7 cellular contexts compared by ENCODE assay signal in genomic region chr17:7589204-7589868, GRCh38. TPM values are rescaled to one million over a fixed set of nuclear protein-coding genes. Genes with fewer than 3 reads are reported as not detected.
DNase-seq lines count a peak whose midpoint lies in the region; ATAC-seq and TF ChIP-seq lines count a peak whose summit lies in the region.

No MANE protein-coding gene starts in this region.

- no peak overlapping the region for H2BK20ac ChIP-seq in H9 (ENCODE audit: low read depth, low read length, poor library complexity, severe bottlenecking)

- peak overlapping the region; percentile 87 for H2BK15ac ChIP-seq in H9 (ENCODE audit: low read depth, low read length)

- peak overlapping the region; percentile 20 for H3K56ac ChIP-seq in H9 (ENCODE audit: insufficient read length, low read depth, low read length)

- H3K27ac Mint-ChIP-seq in H9 (peak overlapping the region in 2 of 3 experiments; percentile 65 to 83; a peak in 2 of 7 replicates), activated B cell treated with CpG ODN at 0.5 μM for 24 hours (no peak overlapping the region)

- TF ChIP-seq POLR2A in gastrocnemius medialis (IDR thresholded peaks at IDR 0.05) = no peak

- peak; percentile 89 for TF ChIP-seq CTCF in H9 (conservative IDR thresholded peaks at IDR 0.05)
- peak; percentile 44 for TF ChIP-seq CTCF in activated B cell treated with CpG ODN at 0.5 μM for 24 hours (IDR thresholded peaks at IDR 0.05)
- peak; percentile 79 to 94 (median 92) for TF ChIP-seq CTCF in gastrocnemius medialis (IDR thresholded peaks at IDR 0.05 in 4 of 5, conservative IDR thresholded peaks at IDR 0.05 in 1 of 5)

- in situ Hi-C loops in gastrocnemius medialis (cut with MboI; ENCODE audit: low sequenced_read_pairs in 4 of 4) = no loop called here

- CTCF ChIA-PET in activated B cell treated with CpG ODN at 0.5 μM for 24 hours (lab: Charles Lee) = interaction anchor here (0.6 to 3.3 kb wide), 30 partner anchors 9 to 543 kb away, joined by 3 to 38 read pairs (median 4); partner anchors contain the start of genes CD68, FXR2, NEURL4 and SAT2

- H4K91ac ChIP-seq in H9 (ENCODE audit: insufficient read length, low read depth, low read length) = no peak overlapping the region

- no peak overlapping the region for H2AFZ ChIP-seq in H9 (ENCODE audit: low read length)

- ATAC-seq in activated B cell treated with CpG ODN at 0.5 μM for 24 hours (ENCODE audit: low read depth) (peak; percentile 89), gastrocnemius medialis (peak; percentile 77 to 79), HG02981 (IDR thresholded peaks at IDR 0.05; ENCODE audit: unreplicated experiment) (no peak), GM21825 (IDR thresholded peaks at IDR 0.05; ENCODE audit: unreplicated experiment) (no peak)

- H3K4me1 Mint-ChIP-seq in H9 (peaks cover 25 to 56% of the 10 kb centered on the region in 2 experiments), activated B cell treated with CpG ODN at 0.5 μM for 24 hours (peaks cover 13% of the 10 kb centered on the region)

- H3K79me1 ChIP-seq in H9 (ENCODE audit: insufficient read depth, low read depth, low read length, poor library complexity, severe bottlenecking) = no peaks in the 10 kb centered on the region

- H3K4me1 ChIP-seq in H9 (ENCODE audit: insufficient read depth, low read length) = no peaks in the 10 kb centered on the region; the same call in 1 of the 2 replicates
- peaks cover 23 to 36% of the 10 kb centered on the region in 2 donors for H3K4me1 ChIP-seq in gastrocnemius medialis

- POLR2A ChIA-PET in activated B cell treated with CpG ODN at 0.5 μM for 24 hours (lab: Charles Lee) = interaction anchor here (0.6 to 2.4 kb wide), 16 partner anchors 10 to 544 kb away, joined by 3 to 17 read pairs (median 4); partner anchors contain the start of genes CD68, FXR2, POLR2A and SAT2

- H3K18ac ChIP-seq in H9 (ENCODE audit: insufficient read length, low read depth, low read length) = peak overlapping the region; percentile 34

- H3K9ac ChIP-seq in H9 (ENCODE audit: extremely low read depth, insufficient read length, low read length) = peak overlapping the region; percentile 70

- H3K4me3 Mint-ChIP-seq in H9 (peak overlapping the region in 1 of 2 experiments; percentile 48; a peak in 2 of 5 replicates), activated B cell treated with CpG ODN at 0.5 μM for 24 hours (no peak overlapping the region)

- H2AK5ac ChIP-seq in H9 (ENCODE audit: insufficient read length, low read length) = no peak overlapping the region

- H3K9me3 Mint-ChIP-seq in H9 (no peaks in the 10 kb centered on the region), activated B cell treated with CpG ODN at 0.5 μM for 24 hours (no peaks in the 10 kb centered on the region)

- H3K23ac ChIP-seq in H9 (ENCODE audit: insufficient read length, low read depth, low read length) = no peak overlapping the region

- peak overlapping the region; percentile 42 to 59 (median 50) for H3K4me3 ChIP-seq in gastrocnemius medialis

- H3K27ac ChIP-seq in H9 (ENCODE audit: insufficient read length, low read depth, low read length) (no peak overlapping the region), gastrocnemius medialis (peak overlapping the region; percentile 64 to 81 (median 78))

- H3K27me3 ChIP-seq in H9 (ENCODE audit: insufficient read depth, low read length) (no peaks in the 10 kb centered on the region), gastrocnemius medialis (no peaks in the 10 kb centered on the region)

- H3K23me2 ChIP-seq in H9 (ENCODE audit: insufficient read length, low read depth, low read length, poor library complexity, severe bottlenecking) = peaks cover 10% of the 10 kb centered on the region

- intact Hi-C loops in activated B cell treated with CpG ODN at 0.5 μM for 24 hours (cut with micrococcal nuclease) = loop anchor here (1.0 to 10.0 kb wide), 4 partner anchors 28 to 545 kb away; partner anchors contain the start of genes SENP3 and SLC16A11
- intact Hi-C loops in gastrocnemius medialis (cut with DNase I; ENCODE audit: low total_unique reads) = loop anchor here (2.0 kb wide), 1 partner anchor 29 kb away; the partner anchor contains the start of gene SENP3

- peak overlapping the region; percentile 89 for H3K14ac ChIP-seq in H9 (ENCODE audit: insufficient read depth, low read length)

- DNase-seq in H9 (peak; percentile 93), activated B cell treated with CpG ODN at 0.5 μM for 24 hours (peak; percentile 66), cerebellar cortex (ENCODE audit: low spot score) (peak; percentile 92), iPS-NIHi7 (ENCODE audit: extremely low spot score) (peak; percentile 85), gastrocnemius medialis (peak; percentile 56 to 87)

- H3K36me3 Mint-ChIP-seq in H9 (ENCODE audit: insufficient read depth in 1 of 3, low read depth in 3 of 3) (peaks cover 27 to 62% (median 53%) of the 10 kb centered on the region in 3 experiments), activated B cell treated with CpG ODN at 0.5 μM for 24 hours (ENCODE audit: low read depth) (peaks cover 56% of the 10 kb centered on the region)

- no peak overlapping the region for H2BK12ac ChIP-seq in H9 (ENCODE audit: insufficient read length, low read depth, low read length)

- H4K8ac ChIP-seq in H9 (replicated peaks; ENCODE audit: insufficient read length, low read depth, low read length) = no peak overlapping the region

- H3K4ac ChIP-seq in H9 (ENCODE audit: low read depth, low read length) = no peak overlapping the region; the same call in 1 of the 2 replicates

- no peaks in the 10 kb centered on the region for H4K20me1 ChIP-seq in H9 (ENCODE audit: control insufficient read depth, insufficient read depth, insufficient read length)

- H2BK120ac ChIP-seq in H9 (ENCODE audit: low read depth, low read length, poor library complexity, severe bottlenecking) = no peak overlapping the region

- no peak overlapping the region for H4K5ac ChIP-seq in H9 (ENCODE audit: insufficient read length, low read depth, low read length)

- no peak overlapping the region for H2BK5ac ChIP-seq in H9 (ENCODE audit: insufficient read length, low read length)

- H3K36me3 ChIP-seq in gastrocnemius medialis = peaks cover 0 to 57% of the 10 kb centered on the region in 2 donors

- H3K79me2 ChIP-seq in H9 (ENCODE audit: insufficient read depth, low read length) = no peaks in the 10 kb centered on the region

- H3T11ph ChIP-seq in H9 (ENCODE audit: low read length) = no peak overlapping the region

- no peaks in the 10 kb centered on the region for H3K9me3 ChIP-seq in H9 (ENCODE audit: control insufficient read depth, low read depth, low read length)
- H3K9me3 ChIP-seq in gastrocnemius medialis = no peaks in the 10 kb centered on the region

- WGBS in H9 (ENCODE audit: extremely low coverage, insufficient read length, low lambda C conversion rate) = no CpG with 5 or more reads among the region's 56 CpGs

- H3K27me3 Mint-ChIP-seq in H9 (ENCODE audit: low read depth) = no peaks in the 10 kb centered on the region
- no peaks in the 10 kb centered on the region for H3K27me3 Mint-ChIP-seq in activated B cell treated with CpG ODN at 0.5 μM for 24 hours

- H3K4me2 ChIP-seq in H9 (ENCODE audit: insufficient read depth, insufficient read length, low read length) = peak overlapping the region; percentile 91

RNA-seq across cellular contexts. Expression of gene SOX15, which starts 0.6 kb away (rescaled TPM):
- total RNA-seq in H9 (2021) = 7.7 TPM in 2 replicates
- total RNA-seq in activated B cell treated with CpG ODN at 0.5 μM for 24 hours = 0.24 and 0.64 TPM in 2 replicates
- total RNA-seq in gastrocnemius medialis = 1 to 10 TPM in 2 of 4 donors, under 1 TPM in 1, not detected in 1; 0.66 to 1.3 (median 1.1) TPM

RNA-seq across cellular contexts. Expression of gene MPDU1, which starts 5.7 kb away (rescaled TPM):
- total RNA-seq in H9 (2021) = 73.1 and 76.1 TPM in 2 replicates
- total RNA-seq in activated B cell treated with CpG ODN at 0.5 μM for 24 hours = 50.7 and 58.9 TPM in 2 replicates
- 100 to 1,000 TPM in 2 of 4 donors, 10 to 100 TPM in 2; 55.9 to 157 (median 101) TPM for total RNA-seq in gastrocnemius medialis

RNA-seq across cellular contexts. Expression of gene CD68, which starts 9.9 kb away (rescaled TPM):
- total RNA-seq in H9 (2021) (0.37 and 0.42 TPM in 2 replicates), activated B cell treated with CpG ODN at 0.5 μM for 24 hours (7.2 and 7.8 TPM in 2 replicates), gastrocnemius medialis (10 to 100 TPM; 10.1 to 66.5 (median 20.3) TPM)

RNA-seq across cellular contexts. Expression of gene FXR2, which starts 25.4 kb away (rescaled TPM):
- 36.1 and 36.4 TPM in 2 replicates for total RNA-seq in H9 (2021)
- 27.5 and 32.4 TPM in 2 replicates for total RNA-seq in activated B cell treated with CpG ODN at 0.5 μM for 24 hours
- total RNA-seq in gastrocnemius medialis = 100 to 1,000 TPM; 100 to 174 (median 140) TPM

RNA-seq across cellular contexts. Expression of gene SENP3, which starts 27.6 kb away (rescaled TPM):
- total RNA-seq in H9 (2021) (80.6 and 83.1 TPM in 2 replicates), activated B cell treated with CpG ODN at 0.5 μM for 24 hours (49.6 and 55.8 TPM in 2 replicates), gastrocnemius medialis (10 to 100 TPM; 63.6 to 71.5 (median 68.8) TPM)

Comparison
In these comparisons a context has a peak if more than half of its experiments do, and no peak if none do; other contexts are left out.
1. ATAC-seq: peak in activated B cell treated with CpG ODN at 0.5 μM for 24 hours (single experiment) and gastrocnemius medialis (2 of 2); none in HG02981 (single experiment) and GM21825 (single experiment).
2. Peak in every context shown above with its lines, with median percentiles within 50 percentile points of each other: DNase-seq and CTCF ChIP-seq.